ENCODE assay signal across 1 cellular context in the genomic region with DNA sequence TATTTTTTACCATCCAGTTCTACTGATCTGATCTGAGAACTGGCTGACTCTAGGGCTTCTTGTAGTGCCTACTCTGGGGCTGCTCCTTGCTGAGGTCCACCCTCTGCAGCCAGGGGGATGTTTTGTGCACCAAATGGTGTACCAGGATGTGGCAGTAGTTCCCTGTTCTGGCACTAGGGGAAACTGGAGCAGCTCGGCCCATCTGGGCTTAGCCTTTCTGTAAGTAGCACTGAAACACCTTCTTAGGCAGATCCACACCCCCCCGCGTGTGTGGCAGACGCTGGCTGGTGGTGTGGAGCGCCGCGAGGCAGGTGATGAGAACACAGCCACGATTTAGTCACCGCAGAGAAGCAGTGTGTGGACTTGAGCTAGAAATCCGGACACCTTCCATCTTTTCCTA.
TF ChIP-seq lines count a peak whose summit lies in the region.

No MANE protein-coding gene starts in this region.

TF ChIP-seq in WTC11, 78 proteins besides CTCF, POLR2A, EP300 and RAD21 (continued from another document):
- TF ChIP-seq ZNF532 (CRISPR knock-in tag; IDR thresholded peaks at IDR 0.05; ENCODE audit: borderline replicate concordance) (no peak), EMX1 (CRISPR knock-in tag; IDR thresholded peaks at IDR 0.05) (no peak)
